18 cellular contexts compared by ENCODE assay signal in the genomic region with DNA sequence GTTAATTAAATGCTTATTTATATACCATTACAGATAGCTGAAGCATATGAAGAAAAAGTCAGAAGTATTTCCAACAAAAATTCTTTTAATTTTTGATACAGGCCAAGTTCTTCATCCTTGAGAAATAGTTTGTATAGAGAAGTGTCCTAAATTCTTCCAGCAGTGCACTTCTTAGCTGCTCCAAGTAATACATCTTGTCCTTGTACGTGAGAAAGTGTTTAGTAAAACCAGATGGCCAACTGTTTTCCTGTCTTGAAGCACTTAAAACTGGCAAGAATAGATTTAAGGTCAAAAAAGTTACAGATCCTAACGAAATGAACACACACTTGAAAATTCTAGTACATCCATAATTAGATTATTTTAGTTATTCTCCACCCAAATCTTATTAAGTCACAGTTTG.
DNase-seq lines count a peak whose midpoint lies in the region; FAIRE-seq and TF ChIP-seq lines count a peak whose summit lies in the region.
"Had no signal": no experiment of that assay in that cellular context is flagged by ENCODE, and none has a peak within 500 bp of the region (broad histone marks: within the 10 kb centered on the region; RNA-seq: fewer than 3 reads in every experiment).

No MANE protein-coding gene starts in this region.

- DNase-seq in adipocyte (ENCODE audit: low read depth) (peak; percentile 54), fibroblast of mammary gland (ENCODE audit: low read depth) (peak; percentile 5), NCI-H1694 treated with DMSO at 0.1 percent for 48 hours (lab: John Stamatoyannopoulos, UW) (no peak), D721Med (ENCODE audit: insufficient read length, low spot score) (no peak)
- no peak for DNase-seq in activated T-cell treated with anti-CD3 and anti-CD28 coated beads, Interleukin-2, amount 50 U/mL, for 24 hours
- DNase-seq: BE2C; C1 segment of cervical spinal cord; CD4-positive, CD25-positive, alpha-beta regulatory T cell; CD8-positive, alpha-beta memory T cell; COR-L47; DMS153; DMS79; GDM1; GOT3; H7 had no signal

- H3K27me3 Mint-ChIP-seq in nephron (ENCODE audit: low read depth): no peaks in the 10 kb centered on the region
- peaks cover 17% of the 10 kb centered on the region for H3K27me3 Mint-ChIP-seq in activated T-cell treated with anti-CD3 and anti-CD28 coated beads, Interleukin-2, amount 50 U/mL, for 24 hours
- H3K27me3 Mint-ChIP-seq: CD4-positive, CD25-positive, alpha-beta regulatory T cell had no signal

- no peak for TF ChIP-seq CTCF in fibroblast of mammary gland (conservative IDR thresholded peaks at IDR 0.05; ENCODE audit: control insufficient read depth, insufficient read depth, low read depth, low read length)
- no peak for TF ChIP-seq CTCF in nephron (IDR thresholded peaks at IDR 0.05; ENCODE audit: unreplicated experiment in 3 of 3)
- no peak for TF ChIP-seq CTCF in D721Med (IDR thresholded peaks at IDR 0.05; ENCODE audit: insufficient read depth, missing control alignments)

- no peaks in the 10 kb centered on the region for H3K9me3 Mint-ChIP-seq in nephron
- H3K9me3 Mint-ChIP-seq in activated T-cell treated with anti-CD3 and anti-CD28 coated beads, Interleukin-2, amount 50 U/mL, for 24 hours: no peaks in the 10 kb centered on the region
- H3K9me3 Mint-ChIP-seq: CD8-positive, alpha-beta memory T cell; IgD-negative memory B cell had no signal

- no peaks in the 10 kb centered on the region for H3K36me3 ChIP-seq in adipocyte (ENCODE audit: control insufficient read depth, insufficient read depth, low read length, severe bottlenecking)
- H3K36me3 ChIP-seq: BE2C had no signal

- peaks cover 7% of the 10 kb centered on the region for H3K4me1 ChIP-seq in adipocyte (ENCODE audit: control insufficient read depth, insufficient read depth, low read length)
- H3K4me1 ChIP-seq: BE2C had no signal

- H3K4me3 ChIP-seq in adipocyte (ENCODE audit: low read length) (no peak overlapping the region), fibroblast of mammary gland (ENCODE audit: control insufficient read depth, low read depth, low read length) (no peak overlapping the region)

- no peak overlapping the region for H3K4me3 Mint-ChIP-seq in nephron
- no peak overlapping the region for H3K4me3 Mint-ChIP-seq in activated T-cell treated with anti-CD3 and anti-CD28 coated beads, Interleukin-2, amount 50 U/mL, for 24 hours
- H3K4me3 Mint-ChIP-seq: CD4-positive, CD25-positive, alpha-beta regulatory T cell; CD8-positive, alpha-beta memory T cell; IgD-negative memory B cell had no signal

- H3K27ac Mint-ChIP-seq in nephron: peak overlapping the region; percentile 59 to 75 (median 74)
- H3K27ac Mint-ChIP-seq in activated T-cell treated with anti-CD3 and anti-CD28 coated beads, Interleukin-2, amount 50 U/mL, for 24 hours: no peak overlapping the region
- H3K27ac Mint-ChIP-seq: CD4-positive, CD25-positive, alpha-beta regulatory T cell; CD8-positive, alpha-beta memory T cell; IgD-negative memory B cell had no signal

- H3K9me3 ChIP-seq in adipocyte (ENCODE audit: control insufficient read depth, low read length): no peaks in the 10 kb centered on the region
- H3K9me3 ChIP-seq: BE2C had no signal

- no peaks in the 10 kb centered on the region for H3K27me3 ChIP-seq in adipocyte (replicated peaks; ENCODE audit: control insufficient read depth, insufficient read depth, low read length)
- H3K27me3 ChIP-seq: BE2C had no signal

- H3K36me3 Mint-ChIP-seq in nephron (ENCODE audit: low read depth): no peaks in the 10 kb centered on the region
- no peaks in the 10 kb centered on the region for H3K36me3 Mint-ChIP-seq in activated T-cell treated with anti-CD3 and anti-CD28 coated beads, Interleukin-2, amount 50 U/mL, for 24 hours (ENCODE audit: low read depth)
- H3K36me3 Mint-ChIP-seq: CD4-positive, CD25-positive, alpha-beta regulatory T cell; CD8-positive, alpha-beta memory T cell had no signal

- FAIRE-seq in D721Med (lab: Jason Lieb, UNC): no peak
- FAIRE-seq: HepG2 had no signal

- no peak overlapping the region for H3K9ac ChIP-seq in adipocyte (ENCODE audit: low read length)

- peaks cover 41% of the 10 kb centered on the region for H3K4me1 Mint-ChIP-seq in nephron
- no peaks in the 10 kb centered on the region for H3K4me1 Mint-ChIP-seq in activated T-cell treated with anti-CD3 and anti-CD28 coated beads, Interleukin-2, amount 50 U/mL, for 24 hours (ENCODE audit: low read depth)
- H3K4me1 Mint-ChIP-seq: CD4-positive, CD25-positive, alpha-beta regulatory T cell; CD8-positive, alpha-beta memory T cell; IgD-negative memory B cell had no signal

Comparison
In these comparisons a context has a peak if more than half of its experiments do, and no peak if none do; other contexts are left out.
1. DNase-seq: peak in adipocyte (single experiment) and fibroblast of mammary gland (single experiment); none in NCI-H1694 treated with DMSO at 0.1 percent for 48 hours (single experiment), activated T-cell treated with anti-CD3 and anti-CD28 coated beads, Interleukin-2, amount 50 U/mL, for 24 hours (single experiment) and D721Med (single experiment).